2 cellular contexts compared by ENCODE assay signal in the genomic region with DNA sequence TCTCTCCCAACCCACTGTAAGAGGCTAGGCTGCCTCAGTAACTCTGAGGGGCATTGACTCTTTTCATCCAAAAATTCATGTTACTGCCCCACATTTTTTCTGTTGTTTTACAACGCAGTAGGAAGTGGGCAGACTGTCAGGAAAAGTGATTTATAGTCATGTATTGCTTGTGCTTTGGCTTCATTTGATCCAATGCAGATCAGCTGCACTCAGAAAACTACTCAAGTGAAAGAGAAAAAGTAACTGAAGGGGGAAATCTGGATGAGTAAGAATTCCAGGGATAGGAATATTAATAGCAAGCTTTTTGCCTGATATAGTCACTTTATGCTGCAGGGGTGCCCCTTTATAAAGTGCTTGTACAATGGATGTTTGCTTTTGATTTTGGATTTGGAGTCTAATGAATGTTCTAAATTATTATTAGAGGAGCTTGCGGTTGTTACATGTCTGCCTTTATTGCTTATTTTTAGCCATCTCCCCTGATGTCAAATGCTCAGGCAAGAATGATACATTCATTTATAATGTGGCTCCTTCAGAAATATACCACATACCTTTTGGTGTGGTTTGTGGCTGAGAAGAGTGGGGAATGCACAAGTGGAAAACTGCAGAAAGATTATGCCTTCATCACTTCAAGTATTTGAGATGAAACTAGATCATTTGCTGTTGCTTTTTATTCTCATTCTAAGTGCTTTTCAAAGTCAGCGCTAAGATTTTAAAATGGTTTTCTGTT.
TF ChIP-seq lines count a peak whose summit lies in the region.

No MANE protein-coding gene starts in this region.

TF ChIP-seq in GM12878, 131 proteins besides CTCF, POLR2A, EP300 and RAD21:
- TF ChIP-seq BMI1 (IDR thresholded peaks at IDR 0.05; ENCODE audit: borderline replicate concordance) (no peak), RUNX3 (IDR thresholded peaks at IDR 0.05; ENCODE audit: low read length) (peak; percentile 14; the same call in 1 of the 2 replicates)

TF ChIP-seq in GM23338, 12 proteins besides CTCF, POLR2A, EP300 and RAD21:
- TF ChIP-seq REST (IDR thresholded peaks at IDR 0.05; ENCODE audit: unreplicated experiment), result no peak
- no peak for TF ChIP-seq ZNF114 (CRISPR knock-in tag; IDR thresholded peaks at IDR 0.05)
- TF ChIP-seq POLR2AphosphoS5 (IDR thresholded peaks at IDR 0.05; ENCODE audit: low read depth), result no peak
- TF ChIP-seq EZH2phosphoT487 (IDR thresholded peaks at IDR 0.05; ENCODE audit: unreplicated experiment), result no peak
- TF ChIP-seq CREB1 (CRISPR knock-in tag; IDR thresholded peaks at IDR 0.05; ENCODE audit: low read depth), result no peak
- TF ChIP-seq ZNF462 (CRISPR knock-in tag; IDR thresholded peaks at IDR 0.05), result no peak
- TF ChIP-seq EZH2 (IDR thresholded peaks at IDR 0.05; ENCODE audit: low read depth, unreplicated experiment), result no peak
- no peak for TF ChIP-seq ETS1 (IDR thresholded peaks at IDR 0.05)
- no peak for TF ChIP-seq JUNB (IDR thresholded peaks at IDR 0.05; ENCODE audit: unreplicated experiment)
- TF ChIP-seq NANOG (IDR thresholded peaks at IDR 0.05; ENCODE audit: borderline replicate concordance), result no peak
TF ChIP-seq in GM23338: peak in this region for 0.
